Comparison of ENCODE assay signal across 8 cellular contexts in the genomic region with DNA sequence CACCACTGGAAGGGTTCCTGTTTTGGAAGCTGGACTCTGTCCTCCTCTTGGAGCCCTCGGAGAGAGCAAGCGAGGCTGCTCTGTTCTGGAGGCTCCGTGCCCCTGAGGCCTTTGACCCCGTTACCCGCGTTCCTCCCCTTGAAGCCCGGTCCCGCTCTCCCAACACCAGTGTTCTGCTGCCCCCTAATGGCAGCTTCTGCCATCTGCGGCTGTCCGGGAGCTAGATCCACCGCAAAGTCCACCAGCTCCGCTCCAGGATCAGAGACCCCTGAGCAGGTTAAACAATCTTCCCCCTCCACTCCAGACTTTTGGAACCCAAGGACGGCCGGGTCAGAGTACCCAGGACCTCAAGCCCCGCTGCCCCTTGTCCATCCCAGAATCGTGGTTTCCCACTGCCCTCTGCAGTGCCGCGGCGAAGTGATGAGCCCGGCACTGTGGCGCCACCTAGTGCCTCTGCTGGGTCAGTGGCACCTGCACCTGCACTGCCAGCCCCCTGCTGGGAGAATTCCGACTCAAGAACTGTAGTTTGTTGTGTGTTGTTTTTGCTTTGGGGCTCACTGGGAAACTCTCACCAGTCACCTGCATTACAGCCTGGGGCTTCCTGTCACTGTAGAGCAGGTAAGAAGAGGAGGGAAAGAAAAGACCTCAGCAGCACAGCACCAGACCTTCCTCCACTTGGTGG.
DNase-seq lines count a peak whose midpoint lies in the region; ATAC-seq and TF ChIP-seq lines count a peak whose summit lies in the region.

No MANE protein-coding gene starts in this region.

- H3K27ac Mint-ChIP-seq in activated naive CD8-positive, alpha-beta T cell treated with anti-CD3 and anti-CD28 coated beads, Interleukin-2, amount 50 U/mL, for 24 hours, result peak overlapping the region; percentile 36
- peak overlapping the region; percentile 26 for H3K27ac Mint-ChIP-seq in type B pancreatic cell

- no peaks in the 10 kb centered on the region for H3K9me3 Mint-ChIP-seq in activated naive CD8-positive, alpha-beta T cell treated with anti-CD3 and anti-CD28 coated beads, Interleukin-2, amount 50 U/mL, for 24 hours
- H3K9me3 Mint-ChIP-seq in type B pancreatic cell, result no peaks in the 10 kb centered on the region

- H3K27ac ChIP-seq in SU-DHL-6 (ENCODE audit: low read depth, low read length), result no peak overlapping the region
- H3K27ac ChIP-seq in heart right ventricle, result no peak overlapping the region

- no peaks in the 10 kb centered on the region for H3K9me3 ChIP-seq in SU-DHL-6 (ENCODE audit: insufficient read depth, low read length)
- no peaks in the 10 kb centered on the region for H3K9me3 ChIP-seq in heart right ventricle

- peak overlapping the region; percentile 82 for H2AFZ ChIP-seq in SU-DHL-6 (ENCODE audit: low read depth, low read length, severe bottlenecking)

- H3K4me1 ChIP-seq in heart right ventricle, result peaks cover 0 to 13% (median 4%) of the 10 kb centered on the region in 9 donors

- peak overlapping the region; percentile 79 for H3K4me3 Mint-ChIP-seq in activated naive CD8-positive, alpha-beta T cell treated with anti-CD3 and anti-CD28 coated beads, Interleukin-2, amount 50 U/mL, for 24 hours
- H3K4me3 Mint-ChIP-seq in type B pancreatic cell, result peak overlapping the region; percentile 90

- no peaks in the 10 kb centered on the region for H4K20me1 ChIP-seq in SU-DHL-6 (ENCODE audit: low read depth, low read length)

- ATAC-seq in HG02840 (IDR thresholded peaks at IDR 0.05; ENCODE audit: low FRiP score, unreplicated experiment) (peak; percentile 83), heart right ventricle (peak; percentile 93 to 98 (median 96))
- ATAC-seq in activated naive CD8-positive, alpha-beta T cell treated with anti-CD3 and anti-CD28 coated beads, Interleukin-2, amount 50 U/mL, for 24 hours, result peak; percentile 93

- H3K27me3 ChIP-seq in SU-DHL-6 (ENCODE audit: low read length) (no peaks in the 10 kb centered on the region), heart right ventricle (no peaks in the 10 kb centered on the region)

- H3F3A ChIP-seq in SU-DHL-6 (ENCODE audit: insufficient read depth), result no peaks in the 10 kb centered on the region

- H3K9me2 ChIP-seq in SU-DHL-6 (replicated peaks; ENCODE audit: insufficient read depth, low read length), result no peaks in the 10 kb centered on the region

- WGBS in heart right ventricle, 2 donors, result 1% methylated on average over 22 of the region's 22 CpGs

- intact Hi-C loops in heart right ventricle (cut with DNase I) (loop anchor here (1.0 to 10.0 kb wide), 12 partner anchors 134 to 450 kb away; no protein-coding TSS in a partner anchor), posterior cingulate gyrus (cut with DNase I) (loop anchor here (1.0 to 5.0 kb wide), 3 partner anchors 135 to 300 kb away; no protein-coding TSS in a partner anchor)

- H3K9ac ChIP-seq in SU-DHL-6 (ENCODE audit: low read length), result peak overlapping the region; percentile 47; the same call in 1 of the 2 replicates

- no peaks in the 10 kb centered on the region for H3K27me3 Mint-ChIP-seq in activated naive CD8-positive, alpha-beta T cell treated with anti-CD3 and anti-CD28 coated beads, Interleukin-2, amount 50 U/mL, for 24 hours
- peaks cover 22% of the 10 kb centered on the region for H3K27me3 Mint-ChIP-seq in type B pancreatic cell

- no peaks in the 10 kb centered on the region for H3K36me3 Mint-ChIP-seq in activated naive CD8-positive, alpha-beta T cell treated with anti-CD3 and anti-CD28 coated beads, Interleukin-2, amount 50 U/mL, for 24 hours (ENCODE audit: low read depth)
- H3K36me3 Mint-ChIP-seq in type B pancreatic cell, result no peaks in the 10 kb centered on the region

- H3K79me2 ChIP-seq in SU-DHL-6 (ENCODE audit: insufficient read depth, low read length), result no peaks in the 10 kb centered on the region

- peak overlapping the region; percentile 69 for H3K4me2 ChIP-seq in SU-DHL-6 (ENCODE audit: low read depth, low read length, poor library complexity, severe bottlenecking)

- peaks cover 7% of the 10 kb centered on the region for H3K4me1 Mint-ChIP-seq in activated naive CD8-positive, alpha-beta T cell treated with anti-CD3 and anti-CD28 coated beads, Interleukin-2, amount 50 U/mL, for 24 hours
- H3K4me1 Mint-ChIP-seq in type B pancreatic cell (ENCODE audit: unreplicated experiment), result peaks cover 6% of the 10 kb centered on the region

- peak overlapping the region; percentile 53 for H3K4me3 ChIP-seq in SU-DHL-6 (ENCODE audit: insufficient read depth, low read length, poor library complexity, severe bottlenecking)
- H3K4me3 ChIP-seq in heart right ventricle, result peak overlapping the region in 9 of 10 donors; percentile 16 to 59 (median 51)

- TF ChIP-seq CTCF in GM12801 (IDR thresholded peaks at IDR 0.05; ENCODE audit: extremely low read depth, insufficient read length) (peak; percentile 76), SU-DHL-6 (IDR thresholded peaks at IDR 0.05; ENCODE audit: insufficient read depth, low read length, poor library complexity, severe bottlenecking) (peak; percentile 100), heart right ventricle (IDR thresholded peaks at IDR 0.05) (peak; percentile 86 to 99 (median 96)), type B pancreatic cell (conservative IDR thresholded peaks at IDR 0.05) (peak; percentile 100)

- H3K36me3 ChIP-seq in SU-DHL-6 (ENCODE audit: low read length) (no peaks in the 10 kb centered on the region), heart right ventricle (no peaks in the 10 kb centered on the region)

- DNase-seq in NCI-H1417 (lab: John Stamatoyannopoulos, UW) (peak; percentile 90 to 97 (median 96)), heart right ventricle (peak; percentile 80 to 85), posterior cingulate gyrus (peak; percentile 64 to 97 (median 86)), type B pancreatic cell (ENCODE audit: extremely low spot score, unreplicated experiment) (peak; percentile 88)
- DNase-seq in activated naive CD8-positive, alpha-beta T cell treated with anti-CD3 and anti-CD28 coated beads, Interleukin-2, amount 50 U/mL, for 24 hours, result peak; percentile 87
